In the genomic region with DNA sequence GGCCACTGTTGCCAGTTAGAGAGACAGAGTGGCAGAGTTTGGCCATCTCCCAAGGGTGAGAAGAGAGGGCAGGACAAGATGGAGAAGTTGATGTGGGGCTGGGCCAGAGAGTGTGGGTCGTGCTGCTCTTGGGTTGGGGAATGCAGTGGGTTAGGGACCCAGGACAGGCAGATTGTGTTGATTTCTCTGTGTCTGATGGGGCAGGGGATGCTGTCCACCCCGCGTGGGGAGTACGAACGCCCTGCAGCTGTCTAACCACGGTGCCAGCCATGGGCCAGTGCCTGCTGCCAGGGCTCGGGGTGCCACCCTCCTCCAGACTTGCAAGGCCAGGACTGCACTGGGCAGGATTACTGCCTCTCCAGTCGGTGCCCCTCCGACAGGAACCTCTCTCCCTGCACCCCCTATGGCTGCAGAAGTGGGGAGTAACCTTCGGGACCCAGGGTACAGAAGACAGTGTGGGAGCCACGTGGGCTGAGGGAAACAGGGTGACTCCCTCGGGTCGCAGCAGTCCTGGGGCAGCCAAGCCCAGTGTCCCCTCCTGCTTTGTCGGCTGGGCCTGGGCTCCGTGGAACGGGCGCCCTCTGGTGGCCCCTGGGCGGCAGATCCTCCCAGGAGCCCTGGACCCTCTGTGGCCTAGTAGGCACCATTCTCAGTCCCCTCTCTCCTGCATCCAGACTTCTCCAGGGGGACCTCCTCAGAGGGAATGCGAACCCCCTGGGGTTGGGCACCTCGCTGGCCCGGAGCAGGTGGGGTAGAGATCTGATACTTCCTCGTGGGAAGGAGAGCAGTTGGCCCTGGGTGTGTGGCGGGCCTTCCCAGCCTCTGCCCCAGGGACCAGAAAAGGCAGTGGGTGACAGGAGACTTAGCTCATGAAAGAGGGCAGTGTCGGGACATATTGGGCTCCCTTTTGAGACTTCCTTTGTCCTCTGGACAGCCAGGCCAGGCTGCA, we compare ENCODE assay signal across 8 cellular contexts. TPM values are rescaled to one million over a fixed set of nuclear protein-coding genes. Genes with fewer than 3 reads are reported as not detected.
DNase-seq lines count a peak whose midpoint lies in the region; ATAC-seq and TF ChIP-seq lines count a peak whose summit lies in the region.

No MANE protein-coding gene starts in this region.

- no peaks in the 10 kb centered on the region for H3K36me3 Mint-ChIP-seq in endothelial cell (ENCODE audit: low read depth, unreplicated experiment)

- no peaks in the 10 kb centered on the region for H3K9me3 Mint-ChIP-seq in endothelial cell (ENCODE audit: unreplicated experiment)

- H3K27ac Mint-ChIP-seq in endothelial cell (ENCODE audit: unreplicated experiment): no peak overlapping the region

- H3K4me1 Mint-ChIP-seq in endothelial cell (ENCODE audit: unreplicated experiment): peaks cover 5% of the 10 kb centered on the region

- TF ChIP-seq CTCF in GM12872 (IDR thresholded peaks at IDR 0.05; ENCODE audit: insufficient read depth, low read depth, low read length) (peak; percentile 91), endothelial cell (IDR thresholded peaks at IDR 0.05; ENCODE audit: unreplicated experiment) (peak; percentile 81)

- DNase-seq in 8988T: peak; percentile 99
- DNase-seq in NCI-H345 treated with DMSO at 0.1 percent for 48 hours (lab: John Stamatoyannopoulos, UW; ENCODE audit: unreplicated experiment): peak; percentile 22
- DNase-seq in activated CD8-positive, alpha-beta memory T cell treated with anti-CD3 and anti-CD28 coated beads for 24 hours: peak; percentile 89
- DNase-seq in endothelial cell (ENCODE audit: low spot score): peak; percentile 83
- peak; percentile 72 for DNase-seq in middle frontal gyrus (ENCODE audit: extremely low spot score, low spot score)
- peak; percentile 52 for DNase-seq in stimulated activated CD8-positive, alpha-beta memory T cell treated with anti-CD3 and anti-CD28 coated beads, Interleukin-4, amount 100 ng/mL, for 24 hours (ENCODE audit: low read depth)

- no peak for ATAC-seq in HG02840 (IDR thresholded peaks at IDR 0.05; ENCODE audit: low FRiP score, unreplicated experiment)

- H3K4me3 Mint-ChIP-seq in endothelial cell (ENCODE audit: unreplicated experiment): peak overlapping the region; percentile 65

- H3K27me3 Mint-ChIP-seq in endothelial cell (ENCODE audit: unreplicated experiment): peaks cover 12% of the 10 kb centered on the region

RNA-seq across cellular contexts. Expression of gene GPC1, which starts 2.7 kb away (rescaled TPM):
- total RNA-seq in endothelial cell (ENCODE audit: unreplicated experiment): 4.5 TPM

Comparison
In these comparisons a context has a peak if more than half of its experiments do, and no peak if none do; other contexts are left out.
1. DNase-seq: peak in every context shown above with its lines; median percentile 99 in 8988T; 89 in activated CD8-positive, alpha-beta memory T cell treated with anti-CD3 and anti-CD28 coated beads for 24 hours; 83 in endothelial cell; 72 in middle frontal gyrus; 52 in stimulated activated CD8-positive, alpha-beta memory T cell treated with anti-CD3 and anti-CD28 coated beads, Interleukin-4, amount 100 ng/mL, for 24 hours; 22 in NCI-H345 treated with DMSO at 0.1 percent for 48 hours.